In the genomic region with DNA sequence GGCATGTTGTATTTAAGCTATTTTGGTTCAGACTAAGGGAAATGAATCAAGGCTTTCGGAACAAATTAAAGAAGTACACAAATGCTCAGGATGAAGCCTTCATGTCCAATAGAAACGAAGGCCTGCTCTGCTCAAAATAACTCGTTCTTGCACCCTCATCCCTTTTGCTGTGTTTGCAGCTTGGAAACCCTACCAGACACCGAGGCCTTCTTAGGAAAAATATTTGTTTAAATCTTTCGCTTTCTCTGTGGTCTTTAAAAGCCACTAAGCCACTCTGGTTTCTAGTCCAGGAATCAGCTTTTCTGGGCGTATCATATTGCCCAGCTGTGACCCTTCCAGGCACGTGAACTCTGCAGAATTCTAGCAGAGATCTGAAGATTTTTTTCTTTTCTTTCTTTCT, we compare ENCODE assay signal across 16 cellular contexts.
DNase-seq lines count a peak whose midpoint lies in the region; TF ChIP-seq lines count a peak whose summit lies in the region.
"Had no signal": no experiment of that assay in that cellular context is flagged by ENCODE, and none has a peak within 500 bp of the region (broad histone marks: within the 10 kb centered on the region; RNA-seq: fewer than 3 reads in every experiment).

No MANE protein-coding gene starts in this region.

- no peak overlapping the region for H3K9ac ChIP-seq in skeletal muscle tissue (ENCODE audit: low read depth in 1 of 3, low read length in 3 of 3)

- no peaks in the 10 kb centered on the region for H3K27me3 ChIP-seq in right atrium auricular region
- peaks cover 0 to 4% (median 0%) of the 10 kb centered on the region in 3 donors for H3K27me3 ChIP-seq in skeletal muscle tissue (ENCODE audit: control insufficient read depth in 3 of 3, insufficient read depth in 3 of 3, low read length in 3 of 3)
- H3K27me3 ChIP-seq: SJCRH30 had no signal

- TF ChIP-seq CTCF in brain (conservative IDR thresholded peaks at IDR 0.05), result no peak
- no peak for TF ChIP-seq CTCF in right atrium auricular region (IDR thresholded peaks at IDR 0.05)

- H3K36me3 ChIP-seq in right atrium auricular region (no peaks in the 10 kb centered on the region), skeletal muscle tissue (ENCODE audit: control insufficient read depth in 3 of 3, insufficient read depth in 3 of 3, low read length in 3 of 3) (no peaks in the 10 kb centered on the region)
- H3K36me3 ChIP-seq: SJCRH30, WERI-Rb-1 had no signal

- no peaks in the 10 kb centered on the region for H3K9me3 ChIP-seq in right atrium auricular region
- H3K9me3 ChIP-seq in skeletal muscle tissue (ENCODE audit: control insufficient read depth in 3 of 3, low read length in 3 of 3), result no peaks in the 10 kb centered on the region
- H3K9me3 ChIP-seq: SJCRH30 had no signal

- H3K4me3 ChIP-seq in right atrium auricular region (no peak overlapping the region), skeletal muscle tissue (ENCODE audit: low read length in 3 of 3) (no peak overlapping the region)
- H3K4me3 ChIP-seq: GM12878, SJCRH30 had no signal

- H3K27me3 Mint-ChIP-seq in brain, result peaks cover 8% of the 10 kb centered on the region
- H3K27me3 Mint-ChIP-seq in activated T-cell treated with anti-CD3 and anti-CD28 coated beads, Interleukin-2, amount 50 U/mL, for 24 hours, result peaks cover 6% of the 10 kb centered on the region

- H3K36me3 Mint-ChIP-seq in brain, result no peaks in the 10 kb centered on the region
- H3K36me3 Mint-ChIP-seq in activated T-cell treated with anti-CD3 and anti-CD28 coated beads, Interleukin-2, amount 50 U/mL, for 24 hours (ENCODE audit: low read depth), result no peaks in the 10 kb centered on the region

- H3K4me3 Mint-ChIP-seq in brain, result no peak overlapping the region
- no peak overlapping the region for H3K4me3 Mint-ChIP-seq in activated T-cell treated with anti-CD3 and anti-CD28 coated beads, Interleukin-2, amount 50 U/mL, for 24 hours
- H3K4me3 Mint-ChIP-seq: activated T-cell treated with anti-CD3 and anti-CD28 coated beads, Interleukin-2, amount 50 U/mL, for 4 hours had no signal

- H3K9me3 Mint-ChIP-seq in brain, result no peaks in the 10 kb centered on the region
- H3K9me3 Mint-ChIP-seq in activated T-cell treated with anti-CD3 and anti-CD28 coated beads, Interleukin-2, amount 50 U/mL, for 24 hours, result no peaks in the 10 kb centered on the region
- H3K9me3 Mint-ChIP-seq: activated T-cell treated with anti-CD3 and anti-CD28 coated beads, Interleukin-2, amount 50 U/mL, for 4 hours had no signal

- peaks cover 0 to 6% of the 10 kb centered on the region in 2 donors for H3K4me1 ChIP-seq in right atrium auricular region
- no peaks in the 10 kb centered on the region for H3K4me1 ChIP-seq in skeletal muscle tissue (ENCODE audit: control insufficient read depth in 3 of 3, insufficient read depth in 3 of 3, low read length in 3 of 3)
- H3K4me1 ChIP-seq: SJCRH30 had no signal

- DNase-seq in HCEC 1CT, result peak; percentile 21
- no peak for DNase-seq in right atrium auricular region (ENCODE audit: low spot score)
- no peak for DNase-seq in activated T-cell treated with anti-CD3 and anti-CD28 coated beads, Interleukin-2, amount 50 U/mL, for 24 hours
- no peak for DNase-seq in NCI-H510A treated with DMSO at 0.1 percent for 48 hours (lab: John Stamatoyannopoulos, UW)
- DNase-seq in ecto neural progenitor cell (ENCODE audit: low spot score), result no peak
- DNase-seq in superior temporal gyrus (ENCODE audit: extremely low spot score), result no peak
- DNase-seq: activated T-cell treated with anti-CD3 and anti-CD28 coated beads, Interleukin-2, amount 50 U/mL, for 4 hours; NCI-H1417; NCI-H69; small intestine; WERI-Rb-1 had no signal

- H3K4me1 Mint-ChIP-seq in brain, result peaks cover 16% of the 10 kb centered on the region
- peaks cover 8% of the 10 kb centered on the region for H3K4me1 Mint-ChIP-seq in activated T-cell treated with anti-CD3 and anti-CD28 coated beads, Interleukin-2, amount 50 U/mL, for 24 hours (ENCODE audit: low read depth)

- H3K27ac Mint-ChIP-seq in brain, result peak overlapping the region; percentile 0 to 82 (median 68)
- no peak overlapping the region for H3K27ac Mint-ChIP-seq in activated T-cell treated with anti-CD3 and anti-CD28 coated beads, Interleukin-2, amount 50 U/mL, for 24 hours

- peak overlapping the region; percentile 43 to 67 for H3K27ac ChIP-seq in right atrium auricular region
- peak overlapping the region; percentile 44 for H3K27ac ChIP-seq in skeletal muscle tissue (ENCODE audit: low read depth, low read length)
- H3K27ac ChIP-seq: epithelial cell of prostate, SJCRH30, WERI-Rb-1 had no signal
